ENCODE assay signal across 26 cellular contexts in genomic region chrX:154657226-154657805, GRCh38. TPM values are rescaled to one million over a fixed set of nuclear protein-coding genes. Genes with fewer than 3 reads are reported as not detected.
DNase-seq lines count a peak whose midpoint lies in the region; ATAC-seq, FAIRE-seq and TF ChIP-seq lines count a peak whose summit lies in the region.
"Had no signal": no experiment of that assay in that cellular context is flagged by ENCODE, and none has a peak within 500 bp of the region (broad histone marks: within the 10 kb centered on the region; RNA-seq: fewer than 3 reads in every experiment).

No MANE protein-coding gene starts in this region.

- no peak for FAIRE-seq in HepG2 (lab: Jason Lieb, UNC)
- FAIRE-seq: A204.1, D721Med, GM12878, GM19239, H1 had no signal

- CTCF ChIA-PET in HepG2 (lab: Yijun Ruan, JAX; ENCODE audit: low intra/inter-chr PET ratio, low total read pairs) = no interaction called here

- H3K27me3 ChIP-seq in HepG2 (ENCODE audit: control insufficient read depth in 1 of 2, insufficient read depth in 2 of 2, low read length in 2 of 2) (no peaks in the 10 kb centered on the region; a peak in 1 of 5 replicates), right lobe of liver (no peaks in the 10 kb centered on the region), hepatocyte (no peaks in the 10 kb centered on the region), gastrocnemius medialis (no peaks in the 10 kb centered on the region)
- H3K27me3 ChIP-seq: BE2C had no signal

- in situ Hi-C loops in HepG2 (cut with HindIII; ENCODE audit: extremely low pct_ligation_motif_present, low pct_unique_long_range_greater_than_20kb) = no loop called here
- in situ Hi-C loops in gastrocnemius medialis (cut with MboI; ENCODE audit: low sequenced_read_pairs in 4 of 4) = no loop called here

- H3K27ac ChIP-seq in HepG2 (ENCODE audit: extremely low read length, insufficient read depth, low read length) = no peak overlapping the region
- H3K27ac ChIP-seq in right lobe of liver = no peak overlapping the region
- H3K27ac ChIP-seq in hepatocyte = no peak overlapping the region
- H3K27ac ChIP-seq in gastrocnemius medialis = no peak overlapping the region
- H3K27ac ChIP-seq: 22Rv1; BLaER1 treated with 17β-estradiol and CSF1 and Interleukin-3, amounts not matched to agents 10 nM and 100 nM; GM23248 had no signal

- H3K9me3 ChIP-seq in HepG2 (ENCODE audit: low read length) = no peaks in the 10 kb centered on the region
- H3K9me3 ChIP-seq in right lobe of liver = no peaks in the 10 kb centered on the region
- no peaks in the 10 kb centered on the region for H3K9me3 ChIP-seq in hepatocyte (ENCODE audit: low read depth)
- no peaks in the 10 kb centered on the region for H3K9me3 ChIP-seq in gastrocnemius medialis
- H3K9me3 ChIP-seq: BE2C had no signal

- no peak for TF ChIP-seq RAD21 in HepG2 (CRISPR knock-in tag; IDR thresholded peaks at IDR 0.05)

- H3K79me2 ChIP-seq in HepG2 (ENCODE audit: insufficient read depth, low read length) (no peaks in the 10 kb centered on the region), hepatocyte (no peaks in the 10 kb centered on the region)

- H3K27me3 Mint-ChIP-seq in osteocyte (ENCODE audit: unreplicated experiment) = peaks cover 3% of the 10 kb centered on the region
- H3K27me3 Mint-ChIP-seq: CD4-positive, alpha-beta T cell had no signal

- TF ChIP-seq POLR2A in HepG2 (IDR thresholded peaks at IDR 0.05; ENCODE audit: insufficient read depth in 1 of 2, low read depth in 2 of 2, low read length in 2 of 2) (no peak), right lobe of liver (IDR thresholded peaks at IDR 0.05) (no peak), gastrocnemius medialis (IDR thresholded peaks at IDR 0.05) (no peak)

- no peak overlapping the region for H3K27ac Mint-ChIP-seq in osteocyte (ENCODE audit: unreplicated experiment)
- H3K27ac Mint-ChIP-seq: CD14-positive monocyte; CD4-positive, alpha-beta T cell; H9 had no signal

- no peak overlapping the region for H3K9ac ChIP-seq in HepG2 (ENCODE audit: insufficient read depth, low read depth, low read length)
- H3K9ac ChIP-seq: BLaER1 treated with 17β-estradiol and CSF1 and Interleukin-3, amounts not matched to agents 10 nM and 100 nM; GM23248 had no signal

- H3K4me2 ChIP-seq in HepG2 (ENCODE audit: low read depth, low read length) = no peak overlapping the region
- H3K4me2 ChIP-seq in hepatocyte = no peak overlapping the region
- H3K4me2 ChIP-seq: BLaER1 treated with 17β-estradiol and CSF1 and Interleukin-3, amounts not matched to agents 10 nM and 100 nM had no signal

- H3K9me2 ChIP-seq in hepatocyte (replicated peaks; ENCODE audit: insufficient read depth) = no peaks in the 10 kb centered on the region

- H2AFZ ChIP-seq in HepG2 (ENCODE audit: low read length) (no peak overlapping the region), hepatocyte (no peak overlapping the region)
- H2AFZ ChIP-seq: GM23248 had no signal

- TF ChIP-seq CTCF in HepG2 (CRISPR knock-in tag; IDR thresholded peaks at IDR 0.05) (no peak), right lobe of liver (IDR thresholded peaks at IDR 0.05) (no peak), hepatocyte (IDR thresholded peaks at IDR 0.05; ENCODE audit: poor library complexity) (no peak), osteocyte (IDR thresholded peaks at IDR 0.05) (no peak), gastrocnemius medialis (IDR thresholded peaks at IDR 0.05 in 4 of 5, conservative IDR thresholded peaks at IDR 0.05 in 1 of 5) (no peak)

- BruUV-seq in HepG2 (replicated peaks; lab: Mats Ljungman, UMichigan) = no TSS peak

- no peaks in the 10 kb centered on the region for H4K20me1 ChIP-seq in HepG2 (ENCODE audit: insufficient read depth, low read length)
- H4K20me1 ChIP-seq in hepatocyte (ENCODE audit: insufficient read depth, poor library complexity, severe bottlenecking) = no peaks in the 10 kb centered on the region
- H4K20me1 ChIP-seq: BLaER1 treated with 17β-estradiol and CSF1 and Interleukin-3, amounts not matched to agents 10 nM and 100 nM had no signal

- DNase-seq in HepG2 (ENCODE audit: low spot score) (no peak), right lobe of liver (no peak), hepatocyte (ENCODE audit: low spot score) (peak; percentile 1), osteocyte (ENCODE audit: extremely low spot score, unreplicated experiment) (peak; percentile 70), gastrocnemius medialis (no peak)
- DNase-seq: ACHN; AML-193; BE2C; CD4-positive, alpha-beta T cell; CD8-positive, alpha-beta memory T cell; DMS 273 treated with DMSO at 0.1 percent for 48 hours; DMS79; EL; GDM1; GM23248; H9 had no signal

- H3K4me1 ChIP-seq in HepG2 (ENCODE audit: insufficient read depth, low read length) (no peaks in the 10 kb centered on the region), right lobe of liver (no peaks in the 10 kb centered on the region), hepatocyte (ENCODE audit: insufficient read depth) (no peaks in the 10 kb centered on the region), gastrocnemius medialis (no peaks in the 10 kb centered on the region)
- H3K4me1 ChIP-seq: BE2C had no signal

- ATAC-seq in HepG2 (no peak), right lobe of liver (no peak), gastrocnemius medialis (no peak), HG03432 (IDR thresholded peaks at IDR 0.05; ENCODE audit: unreplicated experiment) (no peak)
- ATAC-seq: GM12878, HCT116 had no signal

- no peak for TF ChIP-seq EP300 in HepG2 (IDR thresholded peaks at IDR 0.05; ENCODE audit: low read depth in 2 of 2, low read length in 2 of 2)
- no peak for TF ChIP-seq EP300 in HepG2 (CRISPR knock-in tag; IDR thresholded peaks at IDR 0.05; ENCODE audit: borderline replicate concordance)

- no peaks in the 10 kb centered on the region for H3K36me3 Mint-ChIP-seq in osteocyte (ENCODE audit: unreplicated experiment)
- H3K36me3 Mint-ChIP-seq: CD14-positive monocyte; CD8-positive, alpha-beta memory T cell had no signal

- no peak overlapping the region for H3K4me3 Mint-ChIP-seq in osteocyte (ENCODE audit: unreplicated experiment)
- H3K4me3 Mint-ChIP-seq: CD14-positive monocyte; CD4-positive, alpha-beta T cell; CD8-positive, alpha-beta memory T cell; H9 had no signal

- POLR2A ChIA-PET in HepG2 (lab: Yijun Ruan, JAX) = no interaction called here

- WGBS in HepG2 (ENCODE audit: low lambda C conversion rate) = 20% methylated on average over 15 of the region's 15 CpGs
- 72% methylated on average over 14 of the region's 15 CpGs for WGBS in right lobe of liver (ENCODE audit: insufficient coverage, low coverage, low lambda C conversion rate, missing lambda C conversion rate)
- 87% methylated on average over 15 of the region's 15 CpGs for WGBS in hepatocyte (ENCODE audit: low lambda C conversion rate, missing lambda C conversion rate)

- no peaks in the 10 kb centered on the region for H3K4me1 Mint-ChIP-seq in osteocyte (ENCODE audit: unreplicated experiment)
- H3K4me1 Mint-ChIP-seq: H9 had no signal

- intact Hi-C loops in HepG2 (cut with micrococcal nuclease; ENCODE audit: unreplicated experiment) = no loop called here
- intact Hi-C loops in right lobe of liver (cut with DNase I) = no loop called here
- intact Hi-C loops in gastrocnemius medialis (cut with DNase I; ENCODE audit: low total_unique reads) = no loop called here

- H3K4me3 ChIP-seq in HepG2 (replicated peaks in 1 of 3; ENCODE audit: insufficient read depth in 1 of 3, low read depth in 2 of 3, low read length in 3 of 3) = no peak overlapping the region
- H3K4me3 ChIP-seq in right lobe of liver = no peak overlapping the region
- H3K4me3 ChIP-seq in hepatocyte = no peak overlapping the region
- no peak overlapping the region for H3K4me3 ChIP-seq in gastrocnemius medialis
- H3K4me3 ChIP-seq: BLaER1 treated with 17β-estradiol and CSF1 and Interleukin-3, amounts not matched to agents 10 nM and 100 nM; GM12878; GM23248 had no signal

- H3K9me3 Mint-ChIP-seq in osteocyte (ENCODE audit: unreplicated experiment) = no peaks in the 10 kb centered on the region
- H3K9me3 Mint-ChIP-seq: CD4-positive, alpha-beta T cell had no signal

- H3K36me3 ChIP-seq in HepG2 (replicated peaks in 1 of 2; ENCODE audit: control insufficient read depth in 1 of 2, insufficient read depth in 2 of 2, low read length in 2 of 2) = no peaks in the 10 kb centered on the region
- no peaks in the 10 kb centered on the region for H3K36me3 ChIP-seq in right lobe of liver
- H3K36me3 ChIP-seq in hepatocyte (replicated peaks; ENCODE audit: insufficient read depth, low read depth) = no peaks in the 10 kb centered on the region
- no peaks in the 10 kb centered on the region for H3K36me3 ChIP-seq in gastrocnemius medialis
- H3K36me3 ChIP-seq: BE2C; BLaER1 treated with 17β-estradiol and CSF1 and Interleukin-3, amounts not matched to agents 10 nM and 100 nM had no signal

RNA-seq across cellular contexts. Expression of gene CTAG2, which starts 3.9 kb away (rescaled TPM):
- total RNA-seq in HepG2 (2016; rRNA removed; fragmentation: Illumina TruSeq; extraction: Trizol) (not detected in 2 replicates), right lobe of liver (not detected), hepatocyte (not detected in 2 replicates), osteocyte (not detected in 2 replicates), gastrocnemius medialis (not detected)
- not detected in 2 replicates for total RNA-seq in HepG2 (2016; cell fraction: cytosol; rRNA removed; fragmentation: Illumina TruSeq; extraction: Trizol; ENCODE audit: low read depth)
- total RNA-seq in HepG2 (2016; cell fraction: insoluble cytoplasmic fraction; rRNA removed; fragmentation: Illumina TruSeq; extraction: Trizol) = not detected in 2 replicates
- not detected in 2 replicates for total RNA-seq in HepG2 (2016; cell fraction: membrane; rRNA removed; fragmentation: Illumina TruSeq; extraction: Trizol)
- total RNA-seq in HepG2 (2016; cell fraction: nucleus; rRNA removed; fragmentation: Illumina TruSeq; extraction: Trizol) = not detected in 2 replicates
- polyA plus RNA-seq in HepG2 (2011; rRNA removed) (not detected in 2 replicates), hepatocyte (not detected in 2 replicates)
- not detected in 2 replicates for polyA plus RNA-seq in HepG2 (2011; cell fraction: cytosol; rRNA removed)
- polyA plus RNA-seq in HepG2 (2011; cell fraction: nucleus; rRNA removed) = not detected in 2 replicates
- not detected in 2 replicates for polyA plus RNA-seq in HepG2 (2012)
- not detected in 2 replicates for polyA plus RNA-seq in HepG2 (2016; cell fraction: cytosol; fragmentation: Illumina TruSeq; extraction: Trizol; ENCODE audit: low read depth)
- not detected in 2 replicates for polyA plus RNA-seq in HepG2 (2016; cell fraction: insoluble cytoplasmic fraction; fragmentation: Illumina TruSeq; extraction: Trizol; ENCODE audit: low read depth)
- polyA plus RNA-seq in HepG2 (2016; cell fraction: membrane; fragmentation: Illumina TruSeq; extraction: Trizol; ENCODE audit: low read depth) = not detected in 2 replicates
- polyA plus RNA-seq in HepG2 (2016; cell fraction: nucleus; fragmentation: Illumina TruSeq; extraction: Trizol; ENCODE audit: insufficient read depth, low read depth) = not detected in 2 replicates
- polyA minus RNA-seq in HepG2 (2011; rRNA and poly(A)+ RNA removed; ENCODE audit: low replicate concordance) = 0.19 TPM in 1 of 2 replicates, not detected in the other
- polyA minus RNA-seq in HepG2 (2011; cell fraction: cytosol; rRNA and poly(A)+ RNA removed) = not detected in 2 replicates
- not detected in 2 replicates for polyA minus RNA-seq in HepG2 (2011; cell fraction: nucleus; rRNA and poly(A)+ RNA removed)
- total RNA-seq: CD4-positive, alpha-beta T cell; GM12878; GM23248; H1; H9 had no signal
- polyA plus RNA-seq: CD14-positive monocyte; CD8-positive, alpha-beta memory T cell; GM23248; H1 had no signal

RNA-seq across cellular contexts. Expression of gene CTAG1B, which starts 38.2 kb away (rescaled TPM):
- not detected in 2 replicates for total RNA-seq in HepG2 (2016; rRNA removed; fragmentation: Illumina TruSeq; extraction: Trizol)
- not detected in 2 replicates for total RNA-seq in HepG2 (2016; cell fraction: cytosol; rRNA removed; fragmentation: Illumina TruSeq; extraction: Trizol; ENCODE audit: low read depth)
- not detected in 2 replicates for total RNA-seq in HepG2 (2016; cell fraction: insoluble cytoplasmic fraction; rRNA removed; fragmentation: Illumina TruSeq; extraction: Trizol)
- total RNA-seq in HepG2 (2016; cell fraction: membrane; rRNA removed; fragmentation: Illumina TruSeq; extraction: Trizol) = not detected in 2 replicates
- total RNA-seq in HepG2 (2016; cell fraction: nucleus; rRNA removed; fragmentation: Illumina TruSeq; extraction: Trizol) = not detected in 2 replicates
- not detected in 2 replicates for polyA plus RNA-seq in HepG2 (2011; rRNA removed)
- not detected in 2 replicates for polyA plus RNA-seq in HepG2 (2011; cell fraction: cytosol; rRNA removed)
- not detected in 2 replicates for polyA plus RNA-seq in HepG2 (2011; cell fraction: nucleus; rRNA removed)
- polyA plus RNA-seq in HepG2 (2012) = not detected in 2 replicates
- not detected in 2 replicates for polyA plus RNA-seq in HepG2 (2016; cell fraction: cytosol; fragmentation: Illumina TruSeq; extraction: Trizol; ENCODE audit: low read depth)
- polyA plus RNA-seq in HepG2 (2016; cell fraction: insoluble cytoplasmic fraction; fragmentation: Illumina TruSeq; extraction: Trizol; ENCODE audit: low read depth) = not detected in 2 replicates
- not detected in 2 replicates for polyA plus RNA-seq in HepG2 (2016; cell fraction: membrane; fragmentation: Illumina TruSeq; extraction: Trizol; ENCODE audit: low read depth)
- polyA plus RNA-seq in HepG2 (2016; cell fraction: nucleus; fragmentation: Illumina TruSeq; extraction: Trizol; ENCODE audit: insufficient read depth, low read depth) = not detected in 2 replicates
- polyA minus RNA-seq in HepG2 (2011; rRNA and poly(A)+ RNA removed; ENCODE audit: low replicate concordance) = not detected in 2 replicates
- polyA minus RNA-seq in HepG2 (2011; cell fraction: cytosol; rRNA and poly(A)+ RNA removed) = not detected in 2 replicates
- polyA minus RNA-seq in HepG2 (2011; cell fraction: nucleus; rRNA and poly(A)+ RNA removed) = not detected in 2 replicates
- not detected for total RNA-seq in right lobe of liver
- total RNA-seq in hepatocyte = not detected in 2 replicates
- polyA plus RNA-seq in hepatocyte = not detected in 2 replicates
- total RNA-seq in osteocyte = not detected in 2 replicates
- not detected for total RNA-seq in gastrocnemius medialis
- total RNA-seq: CD4-positive, alpha-beta T cell; CD8-positive, alpha-beta memory T cell; GM12878; GM23248; H1; H9 had no signal
- polyA plus RNA-seq: CD14-positive monocyte; CD8-positive, alpha-beta memory T cell; GM12878; GM23248; H1 had no signal

Comparison
In these comparisons a context has a peak if more than half of its experiments do, and no peak if none do; other contexts are left out.
1. DNase-seq: peak in hepatocyte (single experiment) and osteocyte (single experiment); none in HepG2 (single experiment), right lobe of liver (0 of 3) and gastrocnemius medialis (0 of 2).